ENCODE assay signal across 9 cellular contexts in genomic region chrX:154429708-154430107, GRCh38. TPM values are rescaled to one million over a fixed set of nuclear protein-coding genes. Genes with fewer than 3 reads are reported as not detected.
DNase-seq lines count a peak whose midpoint lies in the region; ATAC-seq and TF ChIP-seq lines count a peak whose summit lies in the region.
"Had no signal": no experiment of that assay in that cellular context is flagged by ENCODE, and none has a peak within 500 bp of the region (broad histone marks: within the 10 kb centered on the region; RNA-seq: fewer than 3 reads in every experiment).

No MANE protein-coding gene starts in this region.

- peaks cover 21% of the 10 kb centered on the region for H3K36me3 ChIP-seq in neuron (ENCODE audit: insufficient read depth, low read length)

- no peak for ATAC-seq in CD4-positive, alpha-beta T cell (ENCODE audit: poor library complexity)
- ATAC-seq in HG02623 (IDR thresholded peaks at IDR 0.05; ENCODE audit: unreplicated experiment) = no peak

- H3K4me1 Mint-ChIP-seq in CD4-positive, alpha-beta T cell (ENCODE audit: low read depth) = peaks cover 30% of the 10 kb centered on the region
- peaks cover 42% of the 10 kb centered on the region for H3K4me1 Mint-ChIP-seq in dendritic cell treated with granulocyte-macrophage colony-stimulating factor and Interleukin-4, amounts not matched to agents 40 ng/mL and 50 ng/mL, for 4 days (ENCODE audit: low read depth)

- H3K9me3 Mint-ChIP-seq in CD4-positive, alpha-beta T cell = no peaks in the 10 kb centered on the region
- no peaks in the 10 kb centered on the region for H3K9me3 Mint-ChIP-seq in dendritic cell treated with granulocyte-macrophage colony-stimulating factor and Interleukin-4, amounts not matched to agents 40 ng/mL and 50 ng/mL, for 4 days

- H2AFZ ChIP-seq in neuron (ENCODE audit: low read depth, low read length) = no peak overlapping the region

- H3K27me3 Mint-ChIP-seq in CD4-positive, alpha-beta T cell = no peaks in the 10 kb centered on the region
- no peaks in the 10 kb centered on the region for H3K27me3 Mint-ChIP-seq in dendritic cell treated with granulocyte-macrophage colony-stimulating factor and Interleukin-4, amounts not matched to agents 40 ng/mL and 50 ng/mL, for 4 days

- H3K4me1 ChIP-seq in neuron (ENCODE audit: insufficient read depth, low read length) = peaks cover 2% of the 10 kb centered on the region

- H3K4me3 ChIP-seq in LNCaP clone FGC (ENCODE audit: low read depth, low read length) (peak overlapping the region; percentile 72), neuron (ENCODE audit: low read length) (peak overlapping the region; percentile 60)

- H3K4me3 Mint-ChIP-seq in CD4-positive, alpha-beta T cell = peak overlapping the region; percentile 90
- H3K4me3 Mint-ChIP-seq in dendritic cell treated with granulocyte-macrophage colony-stimulating factor and Interleukin-4, amounts not matched to agents 40 ng/mL and 50 ng/mL, for 4 days = peak overlapping the region; percentile 81

- POLR2A ChIA-PET in CD4-positive, alpha-beta T cell (lab: Charles Lee) = interaction anchor here (1.2 to 1.9 kb wide), 5 partner anchors 12 to 56 kb away, joined by 3 to 12 read pairs (median 7); partner anchors contain the start of genes FAM50A, RPL10 and UBL4A

- no peak for TF ChIP-seq CTCF in CD4-positive, alpha-beta T cell (IDR thresholded peaks at IDR 0.05)
- no peak for TF ChIP-seq CTCF in LNCaP clone FGC (IDR thresholded peaks at IDR 0.05; ENCODE audit: control insufficient read depth, extremely low read depth, insufficient read depth)

- no peaks in the 10 kb centered on the region for H3K9me3 ChIP-seq in CD4-positive, alpha-beta T cell (ENCODE audit: control insufficient read depth, low read length)
- H3K9me3 ChIP-seq in neuron (ENCODE audit: low read length) = no peaks in the 10 kb centered on the region

- no peak overlapping the region for H3K27ac ChIP-seq in CD4-positive, alpha-beta T cell (ENCODE audit: low read depth, low read length)

- intact Hi-C loops in CD4-positive, alpha-beta T cell (cut with DNase I, micrococcal nuclease) = loop anchor here in 1 of 2 experiments (10.0 kb wide), 1 partner anchor 55 kb away; the partner anchor contains the start of gene UBL4A
- intact Hi-C loops in dendritic cell treated with granulocyte-macrophage colony-stimulating factor and Interleukin-4, amounts not matched to agents 40 ng/mL and 50 ng/mL, for 4 days (cut with micrococcal nuclease) = loop anchor here (2.0 kb wide), 1 partner anchor 17 kb away; no protein-coding TSS in a partner anchor
- intact Hi-C loops in posterior vena cava (cut with DNase I) = no loop called here

- peak overlapping the region; percentile 80 for H3K27ac Mint-ChIP-seq in CD4-positive, alpha-beta T cell
- peak overlapping the region; percentile 89 for H3K27ac Mint-ChIP-seq in dendritic cell treated with granulocyte-macrophage colony-stimulating factor and Interleukin-4, amounts not matched to agents 40 ng/mL and 50 ng/mL, for 4 days

- H3K36me3 Mint-ChIP-seq in CD4-positive, alpha-beta T cell (ENCODE audit: low read depth) = peaks cover 17% of the 10 kb centered on the region
- peaks cover 57% of the 10 kb centered on the region for H3K36me3 Mint-ChIP-seq in dendritic cell treated with granulocyte-macrophage colony-stimulating factor and Interleukin-4, amounts not matched to agents 40 ng/mL and 50 ng/mL, for 4 days (ENCODE audit: low read depth)

- no peaks in the 10 kb centered on the region for H3K27me3 ChIP-seq in CD4-positive, alpha-beta T cell (ENCODE audit: control insufficient read depth, insufficient read depth, low read length)
- no peaks in the 10 kb centered on the region for H3K27me3 ChIP-seq in neuron (ENCODE audit: insufficient read depth, low read length)

- DNase-seq in CD4-positive, alpha-beta T cell = no peak
- DNase-seq in LNCaP clone FGC (ENCODE audit: low read depth) (no peak), posterior vena cava (ENCODE audit: low spot score) (no peak), DMS 273 (lab: John Stamatoyannopoulos, UW; ENCODE audit: unreplicated experiment) (no peak), glomerular visceral epithelial cell (ENCODE audit: extremely low spot score) (no peak)
- DNase-seq: NCI-H446 had no signal

- CTCF ChIA-PET in CD4-positive, alpha-beta T cell (lab: Charles Lee) = interaction anchor here (2.1 kb wide), 1 partner anchor 56 kb away, joined by 7 read pairs; the partner anchor contains the start of gene FLNA

RNA-seq across cellular contexts. Expression of gene ATP6AP1, which starts 1.2 kb away (rescaled TPM):
- total RNA-seq in CD4-positive, alpha-beta T cell = 10 to 100 TPM; 31.4 to 40.8 TPM
- total RNA-seq in posterior vena cava = 10 to 100 TPM; 43.8 to 59.9 TPM

RNA-seq across cellular contexts. Expression of gene GDI1, which starts 7.2 kb away (rescaled TPM):
- 100 to 1,000 TPM; 144 to 145 TPM for total RNA-seq in CD4-positive, alpha-beta T cell
- 100 to 1,000 TPM; 106 to 108 TPM for total RNA-seq in posterior vena cava

RNA-seq across cellular contexts. Expression of gene FAM50A, which starts 14.2 kb away (rescaled TPM):
- total RNA-seq in CD4-positive, alpha-beta T cell = 10 to 100 TPM; 42.3 to 49.4 TPM
- 10 to 100 TPM; 52.7 to 63.3 TPM for total RNA-seq in posterior vena cava

RNA-seq across cellular contexts. Expression of gene TAFAZZIN, which starts 18.4 kb away (rescaled TPM):
- 10 to 100 TPM; 72.8 to 78.5 TPM for total RNA-seq in CD4-positive, alpha-beta T cell
- 10 to 100 TPM; 25.3 to 28.1 TPM for total RNA-seq in posterior vena cava

RNA-seq across cellular contexts. Expression of gene DNASE1L1, which starts 20.7 kb away (rescaled TPM):
- total RNA-seq in CD4-positive, alpha-beta T cell = 10 to 100 TPM; 16.0 to 18.4 TPM
- 10 to 100 TPM; 15.9 to 20.0 TPM for total RNA-seq in posterior vena cava
